In the genomic region with DNA sequence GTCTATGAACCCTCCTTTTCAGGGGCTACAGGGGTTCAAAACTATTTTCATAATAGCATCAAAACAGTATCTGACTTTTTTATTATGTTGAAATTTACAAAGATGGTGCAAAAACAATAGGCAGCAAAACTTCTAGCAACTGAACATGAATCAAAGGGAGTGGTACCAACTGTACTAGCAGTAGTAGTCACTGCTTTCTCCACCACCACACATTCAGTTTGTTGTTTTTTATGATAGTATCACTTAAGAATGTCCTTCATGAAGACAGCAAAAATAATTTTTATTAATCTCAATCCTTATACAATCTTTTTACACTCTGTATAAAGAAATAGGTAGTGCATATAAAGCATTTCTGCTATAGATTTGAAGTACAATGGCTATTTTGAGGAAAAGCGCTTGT, we compare ENCODE assay signal across 20 cellular contexts. TPM values are rescaled to one million over a fixed set of nuclear protein-coding genes. Genes with fewer than 3 reads are reported as not detected.
DNase-seq lines count a peak whose midpoint lies in the region; ATAC-seq, FAIRE-seq and TF ChIP-seq lines count a peak whose summit lies in the region.
"Had no signal": no experiment of that assay in that cellular context is flagged by ENCODE, and none has a peak within 500 bp of the region (broad histone marks: within the 10 kb centered on the region; RNA-seq: fewer than 3 reads in every experiment).

No MANE protein-coding gene starts in this region.

- TSS peak; percentile 29 for BruUV-seq in endothelial cell of umbilical vein (replicated peaks; lab: Mats Ljungman, UMichigan)

- no peaks in the 10 kb centered on the region for H3K9me1 ChIP-seq in endothelial cell of umbilical vein (replicated peaks; ENCODE audit: control insufficient read depth, extremely low read depth, insufficient read depth, low read length)

- peaks cover 4% of the 10 kb centered on the region for H4K20me1 ChIP-seq in endothelial cell of umbilical vein (replicated peaks; ENCODE audit: control insufficient read depth, extremely low read depth, insufficient read depth, low read length)

- CTCF ChIA-PET in endothelial cell of umbilical vein (lab: Charles Lee) = interaction anchor here (1.3 kb wide), 1 partner anchor 48 kb away, joined by 4 read pairs; no protein-coding TSS in a partner anchor

- no peak overlapping the region for H3K4me2 ChIP-seq in endothelial cell of umbilical vein (ENCODE audit: insufficient read depth, low read length)
- H3K4me2 ChIP-seq: BLaER1 had no signal

- dilution Hi-C loops in endothelial cell of umbilical vein (cut with MboI; ENCODE audit: extremely low pct_ligation_motif_present, low sequenced_read_pairs) = no loop called here

- H3K36me3 ChIP-seq in SK-N-MC (ENCODE audit: insufficient read depth, low read length) (peaks cover 66% of the 10 kb centered on the region), endothelial cell of umbilical vein (ENCODE audit: control insufficient read depth in 2 of 2, extremely low read depth in 1 of 2, insufficient read depth in 2 of 2, low read length in 2 of 2) (no peaks in the 10 kb centered on the region)

- no peaks in the 10 kb centered on the region for H3K27me3 ChIP-seq in endothelial cell of umbilical vein (ENCODE audit: control insufficient read depth in 2 of 2, insufficient read depth in 2 of 2, low read length in 2 of 2)
- H3K27me3 ChIP-seq: BLaER1, testis had no signal

- POLR2A ChIA-PET in endothelial cell of umbilical vein (lab: Charles Lee) = no interaction called here

- FAIRE-seq in endothelial cell of umbilical vein (lab: Jason Lieb, UNC) (peak; percentile 33), urothelium cell line (lab: Jason Lieb, UNC) (no peak)

- no peak overlapping the region for H3K9ac ChIP-seq in SK-N-MC (ENCODE audit: insufficient read length)
- peak overlapping the region; percentile 4 for H3K9ac ChIP-seq in endothelial cell of umbilical vein (replicated peaks; ENCODE audit: extremely low read depth, insufficient read depth, low read length)
- H3K9ac ChIP-seq: BLaER1, parathyroid adenoma had no signal

- no peak for ATAC-seq in HG02610 (IDR thresholded peaks at IDR 0.05; ENCODE audit: unreplicated experiment)

- peaks cover 7% of the 10 kb centered on the region for H3K9me3 Mint-ChIP-seq in osteocyte (ENCODE audit: unreplicated experiment)
- no peaks in the 10 kb centered on the region for H3K9me3 Mint-ChIP-seq in activated naive CD8-positive, alpha-beta T cell treated with anti-CD3 and anti-CD28 coated beads for 36 hours

- peak; percentile 58 for DNase-seq in ELR (ENCODE audit: low read depth)
- DNase-seq in SK-N-MC (ENCODE audit: low read depth, low spot score) = no peak
- DNase-seq in endothelial cell of umbilical vein (ENCODE audit: low read depth, low spot score) = peak; percentile 39
- DNase-seq in osteocyte (ENCODE audit: extremely low spot score, unreplicated experiment) = no peak
- DNase-seq in urothelium cell line (ENCODE audit: low spot score) = no peak
- DNase-seq in activated naive CD8-positive, alpha-beta T cell treated with anti-CD3 and anti-CD28 coated beads for 36 hours = no peak
- DNase-seq in activated T-cell treated with anti-CD3 and anti-CD28 coated beads, Interleukin-2, amount 50 U/mL, for 48 hours = no peak
- DNase-seq: activated CD8-positive, alpha-beta memory T cell treated with anti-CD3 and anti-CD28 coated beads, Interleukin-2, amount 50 U/mL, for 4 hours; central memory CD4-positive, alpha-beta T cell; MV-4-11; NCI-H2029 treated with DMSO at 0.1 percent for 48 hours; NCI-H510A treated with DMSO at 0.1 percent for 48 hours; stimulated activated CD4-positive, alpha-beta T cell treated with anti-CD3 and anti-CD28 coated beads, Interleukin-4, amount 100 ng/mL, for 4 hours; stimulated activated CD8-positive, alpha-beta memory T cell treated with anti-CD3 and anti-CD28 coated beads, Interleukin-4, amount 100 ng/mL, for 48 hours; T-helper 9 cell; testis had no signal

- intact Hi-C loops in endothelial cell of umbilical vein (cut with micrococcal nuclease) = no loop called here

- H3K4me1 ChIP-seq in endothelial cell of umbilical vein (ENCODE audit: control insufficient read depth, extremely low read depth, insufficient read depth, low read length) = peaks cover 6% of the 10 kb centered on the region
- H3K4me1 ChIP-seq: BLaER1, parathyroid adenoma, testis had no signal

- no peak for TF ChIP-seq CTCF in endothelial cell of umbilical vein (IDR thresholded peaks at IDR 0.05; ENCODE audit: extremely low read depth in 1 of 2, insufficient read depth in 1 of 2, low read depth in 1 of 2, low read length in 2 of 2)
- no peak for TF ChIP-seq CTCF in osteocyte (IDR thresholded peaks at IDR 0.05)

- H3K27ac Mint-ChIP-seq in osteocyte (ENCODE audit: unreplicated experiment) = peak overlapping the region; percentile 41
- no peak overlapping the region for H3K27ac Mint-ChIP-seq in activated naive CD8-positive, alpha-beta T cell treated with anti-CD3 and anti-CD28 coated beads for 36 hours

- H3K9me3 ChIP-seq in SK-N-MC (ENCODE audit: low read depth, low read length) (no peaks in the 10 kb centered on the region), endothelial cell of umbilical vein (replicated peaks; ENCODE audit: control insufficient read depth, insufficient read depth, low read length) (no peaks in the 10 kb centered on the region)
- H3K9me3 ChIP-seq: BLaER1, testis had no signal

- H3K36me3 Mint-ChIP-seq in osteocyte (ENCODE audit: unreplicated experiment) = peaks cover 40% of the 10 kb centered on the region
- H3K36me3 Mint-ChIP-seq in activated naive CD8-positive, alpha-beta T cell treated with anti-CD3 and anti-CD28 coated beads for 36 hours = peaks cover 29% of the 10 kb centered on the region

- no peaks in the 10 kb centered on the region for H3K27me3 Mint-ChIP-seq in osteocyte (ENCODE audit: unreplicated experiment)
- no peaks in the 10 kb centered on the region for H3K27me3 Mint-ChIP-seq in activated naive CD8-positive, alpha-beta T cell treated with anti-CD3 and anti-CD28 coated beads for 36 hours

- H3K27ac ChIP-seq in SK-N-MC (0 out of 2 replicates have a peak overlapping the region, but pooled peaks have one; percentile 6), endothelial cell of umbilical vein (ENCODE audit: insufficient read depth, low read depth, low read length) (peak overlapping the region; percentile 55)
- H3K27ac ChIP-seq: BLaER1, parathyroid adenoma, skin epidermis, testis had no signal

- H2AFZ ChIP-seq in endothelial cell of umbilical vein (ENCODE audit: low read depth, low read length) = no peak overlapping the region
- H2AFZ ChIP-seq: parathyroid adenoma had no signal

- H3K4me3 Mint-ChIP-seq in osteocyte (ENCODE audit: unreplicated experiment) = no peak overlapping the region
- H3K4me3 Mint-ChIP-seq in activated naive CD8-positive, alpha-beta T cell treated with anti-CD3 and anti-CD28 coated beads for 36 hours = no peak overlapping the region

- H3K79me2 ChIP-seq in endothelial cell of umbilical vein (ENCODE audit: control insufficient read depth, insufficient read depth, low read length) = peaks cover 9% of the 10 kb centered on the region

- no peak for TF ChIP-seq POLR2A in endothelial cell of umbilical vein (IDR thresholded peaks at IDR 0.05; ENCODE audit: low read depth, low read length)

- H3K4me1 Mint-ChIP-seq in osteocyte (ENCODE audit: unreplicated experiment) = peaks cover 11% of the 10 kb centered on the region
- peaks cover 5% of the 10 kb centered on the region for H3K4me1 Mint-ChIP-seq in activated naive CD8-positive, alpha-beta T cell treated with anti-CD3 and anti-CD28 coated beads for 36 hours

- H3K4me3 ChIP-seq in SK-N-MC = no peak overlapping the region
- H3K4me3 ChIP-seq in endothelial cell of umbilical vein (replicated peaks in 1 of 3; ENCODE audit: insufficient read depth in 1 of 3, low read depth in 1 of 3, low read length in 3 of 3) = no peak overlapping the region
- H3K4me3 ChIP-seq: BLaER1, skin epidermis, testis had no signal

TF ChIP-seq in endothelial cell of umbilical vein, 7 proteins besides CTCF, POLR2A, EP300 and RAD21:
- TF ChIP-seq, protein P1, sequence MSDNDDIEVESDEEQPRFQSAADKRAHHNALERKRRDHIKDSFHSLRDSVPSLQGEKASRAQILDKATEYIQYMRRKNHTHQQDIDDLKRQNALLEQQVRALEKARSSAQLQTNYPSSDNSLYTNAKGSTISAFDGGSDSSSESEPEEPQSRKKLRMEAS (IDR thresholded peaks at IDR 0.05; ENCODE audit: insufficient read depth, insufficient read length) = no peak
- TF ChIP-seq MYC (IDR thresholded peaks at IDR 0.05; ENCODE audit: low read depth, low read length) = no peak
- no peak for TF ChIP-seq POLR2AphosphoS5 (IDR thresholded peaks at IDR 0.05; ENCODE audit: insufficient read depth, low read depth, low read length)

RNA-seq across cellular contexts. Expression of a gene that starts 47.6 kb away (rescaled TPM):
- total RNA-seq in endothelial cell of umbilical vein = 49.6 and 52.3 TPM in 2 replicates
- polyA plus RNA-seq in endothelial cell of umbilical vein = 10.0 and 11.6 TPM in 2 replicates
- 12.3 and 12.6 TPM in 2 replicates for polyA plus RNA-seq in endothelial cell of umbilical vein (2011; cell fraction: cytosol; rRNA removed)
- polyA plus RNA-seq in endothelial cell of umbilical vein (2011; cell fraction: nucleus; rRNA removed) = 40.0 and 44.5 TPM in 2 replicates
- polyA plus RNA-seq in endothelial cell of umbilical vein (2012) = 17.1 and 21.4 TPM in 2 replicates
- polyA minus RNA-seq in endothelial cell of umbilical vein = 185 and 196 TPM in 2 replicates
- polyA minus RNA-seq in endothelial cell of umbilical vein (2011; cell fraction: cytosol; rRNA and poly(A)+ RNA removed) = 45.4 TPM
- 165 and 243 TPM in 2 replicates for polyA minus RNA-seq in endothelial cell of umbilical vein (2011; cell fraction: nucleus; rRNA and poly(A)+ RNA removed)
- 69.7 and 78.7 TPM in 2 replicates for total RNA-seq in osteocyte
- 10 to 100 TPM; 37.8 to 39.1 TPM for total RNA-seq in activated naive CD8-positive, alpha-beta T cell treated with anti-CD3 and anti-CD28 coated beads for 36 hours

Comparison
In these comparisons a context has a peak if more than half of its experiments do, and no peak if none do; other contexts are left out.
1. DNase-seq: peak in ELR (single experiment) and endothelial cell of umbilical vein (single experiment); none in SK-N-MC (single experiment), osteocyte (single experiment), urothelium cell line (single experiment), activated naive CD8-positive, alpha-beta T cell treated with anti-CD3 and anti-CD28 coated beads for 36 hours (single experiment) and activated T-cell treated with anti-CD3 and anti-CD28 coated beads, Interleukin-2, amount 50 U/mL, for 48 hours (0 of 2).